ENCODE assay signal across 25 cellular contexts in genomic region chr1:2916706-2917105, GRCh38.
A peak's percentile ranks its signal among the peaks of the same experiment; 100 is the strongest.
DNase-seq lines count a peak whose midpoint lies in the region; ATAC-seq and TF ChIP-seq lines count a peak whose summit lies in the region.
"Had no signal": no experiment of that assay in that cellular context is flagged by ENCODE, and none has a peak within 500 bp of the region (broad histone marks: within the 10 kb centered on the region; RNA-seq: fewer than 3 reads in every experiment).

No MANE protein-coding gene starts in this region.

- H3K27ac Mint-ChIP-seq in activated CD4-positive, alpha-beta T cell treated with anti-CD3 and anti-CD28 coated beads for 36 hours, result no peak overlapping the region

- H3K27me3 Mint-ChIP-seq in activated CD4-positive, alpha-beta T cell treated with anti-CD3 and anti-CD28 coated beads for 36 hours, result no peaks in the 10 kb centered on the region
- H3K27me3 Mint-ChIP-seq: CD4-positive, alpha-beta memory T cell; CD4-positive, CD25-positive, alpha-beta regulatory T cell had no signal

- no peak overlapping the region for H3K27ac ChIP-seq in VCaP
- H3K27ac ChIP-seq: BLaER1 had no signal

- no peak for ATAC-seq in activated CD4-positive, alpha-beta T cell treated with anti-CD3 and anti-CD28 coated beads for 36 hours
- ATAC-seq in HG03442 (IDR thresholded peaks at IDR 0.05; ENCODE audit: unreplicated experiment), result no peak
- ATAC-seq: GM12878 had no signal

- intact Hi-C loops in activated CD4-positive, alpha-beta T cell treated with anti-CD3 and anti-CD28 coated beads for 36 hours (cut with DNase I, micrococcal nuclease), result no loop called here

- no peaks in the 10 kb centered on the region for H3K4me1 Mint-ChIP-seq in activated CD4-positive, alpha-beta T cell treated with anti-CD3 and anti-CD28 coated beads for 36 hours
- H3K4me1 Mint-ChIP-seq: CD14-positive monocyte; CD4-positive, alpha-beta memory T cell; CD4-positive, CD25-positive, alpha-beta regulatory T cell; CD8-positive, alpha-beta memory T cell had no signal

- peak; percentile 36; the same call in 1 of the 2 replicates for TF ChIP-seq CTCF in VCaP (conservative IDR thresholded peaks at IDR 0.05)

- no peak overlapping the region for H3K4me3 Mint-ChIP-seq in activated CD4-positive, alpha-beta T cell treated with anti-CD3 and anti-CD28 coated beads for 36 hours
- H3K4me3 Mint-ChIP-seq: CD14-positive monocyte; CD4-positive, alpha-beta memory T cell; CD4-positive, CD25-positive, alpha-beta regulatory T cell had no signal

- H3K36me3 Mint-ChIP-seq in activated CD4-positive, alpha-beta T cell treated with anti-CD3 and anti-CD28 coated beads for 36 hours (ENCODE audit: low read depth), result no peaks in the 10 kb centered on the region
- H3K36me3 Mint-ChIP-seq: CD14-positive monocyte; CD4-positive, alpha-beta memory T cell; CD4-positive, CD25-positive, alpha-beta regulatory T cell; CD8-positive, alpha-beta memory T cell had no signal

- CTCF ChIA-PET in activated CD4-positive, alpha-beta T cell treated with anti-CD3 and anti-CD28 coated beads for 36 hours (lab: Charles Lee), result interaction anchor here (0.6 kb wide), 1 partner anchor 279 kb away, joined by 4 read pairs; no protein-coding TSS in a partner anchor

- peaks cover 7% of the 10 kb centered on the region for H3K9me3 Mint-ChIP-seq in activated CD4-positive, alpha-beta T cell treated with anti-CD3 and anti-CD28 coated beads for 36 hours (ENCODE audit: low read depth)
- H3K9me3 Mint-ChIP-seq: CD8-positive, alpha-beta memory T cell had no signal

- POLR2A ChIA-PET in activated CD4-positive, alpha-beta T cell treated with anti-CD3 and anti-CD28 coated beads for 36 hours (lab: Charles Lee), result no interaction called here

- DNase-seq in left kidney (ENCODE audit: low read depth, low spot score) (peak; percentile 33), retina (peak; percentile 37), dedifferentiated amniotic fluid mesenchymal stem cell (ENCODE audit: extremely low spot score) (no peak), KG1 (lab: John Stamatoyannopoulos, UW) (no peak)
- no peak for DNase-seq in activated CD4-positive, alpha-beta T cell treated with anti-CD3 and anti-CD28 coated beads for 36 hours
- DNase-seq: 8988T; ACHN; BE2C; C1 segment of cervical spinal cord; CD4-positive, alpha-beta memory T cell; CD4-positive, CD25-positive, alpha-beta regulatory T cell; CD8-positive, alpha-beta memory T cell; COR-L47; DMS 273 treated with DMSO at 0.1 percent for 48 hours; DMS153; DMS53; DMS79; DND-41; EL; GDM1 had no signal

Comparison
In these comparisons a context has a peak if more than half of its experiments do, and no peak if none do; other contexts are left out.
1. DNase-seq: peak in left kidney (single experiment) and retina (single experiment); none in activated CD4-positive, alpha-beta T cell treated with anti-CD3 and anti-CD28 coated beads for 36 hours (single experiment), dedifferentiated amniotic fluid mesenchymal stem cell (single experiment) and KG1 (single experiment).